ENCODE assay signal across 24 cellular contexts in the genomic region with DNA sequence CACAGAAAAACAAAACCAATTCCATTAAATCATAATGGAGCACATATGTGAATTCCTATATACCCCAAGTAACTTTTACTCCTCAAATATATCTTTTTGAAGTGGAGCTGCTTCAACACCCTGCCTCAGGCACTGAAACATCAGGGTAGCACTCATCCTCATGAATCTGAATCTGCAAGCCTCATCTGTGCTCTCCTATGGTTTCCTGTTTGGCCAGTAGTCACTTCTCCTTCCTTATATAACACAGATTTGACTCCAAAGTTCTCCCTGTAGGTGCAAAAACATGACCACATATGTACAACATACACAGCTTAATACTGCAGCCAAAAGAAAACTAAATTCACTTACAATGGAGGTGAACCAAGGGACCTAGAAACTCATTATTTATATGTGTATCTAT. TPM values are rescaled to one million over a fixed set of nuclear protein-coding genes. Genes with fewer than 3 reads are reported as not detected.
A peak's percentile ranks its signal among the peaks of the same experiment; 100 is the strongest.
DNase-seq lines count a peak whose midpoint lies in the region; ATAC-seq and TF ChIP-seq lines count a peak whose summit lies in the region.
"Had no signal": no experiment of that assay in that cellular context is flagged by ENCODE, and none has a peak within 500 bp of the region (broad histone marks: within the 10 kb centered on the region; RNA-seq: fewer than 3 reads in every experiment).

No MANE protein-coding gene starts in this region.

- peaks cover 9% of the 10 kb centered on the region; the same call in 1 of the 2 replicates for H3F3A ChIP-seq in DOHH2 (ENCODE audit: control insufficient read depth, insufficient read depth)
- H3F3A ChIP-seq in PC-9 (ENCODE audit: insufficient read depth, low read depth), result no peaks in the 10 kb centered on the region; the same call in 1 of the 2 replicates

- H3K27me3 ChIP-seq in DOHH2 (ENCODE audit: control insufficient read depth, low read length), result no peaks in the 10 kb centered on the region
- H3K27me3 ChIP-seq in naive thymus-derived CD4-positive, alpha-beta T cell (ENCODE audit: control insufficient read depth in 2 of 2, insufficient read depth in 2 of 2, low read length in 2 of 2), result no peaks in the 10 kb centered on the region
- H3K27me3 ChIP-seq in PC-9 (ENCODE audit: insufficient read depth, low read depth), result no peaks in the 10 kb centered on the region
- H3K27me3 ChIP-seq: esophagus squamous epithelium, left lung had no signal

- TF ChIP-seq CTCF in DOHH2 (IDR thresholded peaks at IDR 0.05; ENCODE audit: low read depth, low read length, poor library complexity, severe bottlenecking), result no peak
- TF ChIP-seq CTCF in PC-9 (conservative IDR thresholded peaks at IDR 0.05), result no peak

- H3K27me3 Mint-ChIP-seq in naive thymus-derived CD4-positive, alpha-beta T cell, result no peaks in the 10 kb centered on the region
- H3K27me3 Mint-ChIP-seq: activated CD8-positive, alpha-beta T cell treated with anti-CD3 and anti-CD28 coated beads for 36 hours; activated naive CD4-positive, alpha-beta T cell treated with anti-CD3 and anti-CD28 coated beads, Interleukin-2, amount 10 ng/mL, durations not matched to agents 7 days and 5 days; activated T-cell treated with anti-CD3 and anti-CD28 coated beads, Interleukin-2, amount 50 U/mL, for 24 hours had no signal

- ATAC-seq in naive thymus-derived CD4-positive, alpha-beta T cell, result peak; percentile 55
- ATAC-seq in SK-N-SH treated with all-trans-retinoic acid at 6 μM for 48 hours (no peak), HG02970 (IDR thresholded peaks at IDR 0.05; ENCODE audit: low FRiP score, unreplicated experiment) (no peak), HG03469 (IDR thresholded peaks at IDR 0.05; ENCODE audit: unreplicated experiment) (no peak)
- ATAC-seq: activated CD8-positive, alpha-beta T cell treated with anti-CD3 and anti-CD28 coated beads for 36 hours; left lung; stimulated activated naive CD8-positive, alpha-beta T cell treated with anti-CD3 and anti-CD28 coated beads, Interleukin-15, Interleukin-2, amounts not matched to agents 100 U/mL and 50 U/mL, for 24 hours had no signal

- CTCF ChIA-PET in naive thymus-derived CD4-positive, alpha-beta T cell (lab: Charles Lee), result no interaction called here
- CTCF ChIA-PET in PC-9 (lab: Charles Lee), result interaction anchor here (0.7 kb wide), 1 partner anchor 91 kb away, joined by 3 read pairs; no protein-coding TSS in a partner anchor

- peaks cover 99% of the 10 kb centered on the region for H3K79me2 ChIP-seq in DOHH2 (ENCODE audit: control insufficient read depth, low read length)
- H3K79me2 ChIP-seq in PC-9 (ENCODE audit: low read depth), result peaks cover 89% of the 10 kb centered on the region

- H3K4me1 ChIP-seq in DOHH2 (ENCODE audit: control insufficient read depth, low read length) (peaks cover 46% of the 10 kb centered on the region), PC-9 (replicated peaks; ENCODE audit: insufficient read depth) (no peaks in the 10 kb centered on the region)
- H3K4me1 ChIP-seq in naive thymus-derived CD4-positive, alpha-beta T cell (ENCODE audit: control insufficient read depth in 2 of 2, insufficient read depth in 2 of 2, low read length in 2 of 2), result peaks cover 0 to 6% of the 10 kb centered on the region in 2 donors
- H3K4me1 ChIP-seq: Caco-2 had no signal

- no TSS peak for BruUV-seq in PC-9 (replicated peaks; lab: Mats Ljungman, UMichigan)

- no peaks in the 10 kb centered on the region for H3K9me3 ChIP-seq in DOHH2 (ENCODE audit: control insufficient read depth, insufficient read depth, low read length)
- H3K9me3 ChIP-seq in naive thymus-derived CD4-positive, alpha-beta T cell (ENCODE audit: control insufficient read depth in 2 of 3, low read length in 3 of 3), result no peaks in the 10 kb centered on the region
- no peaks in the 10 kb centered on the region for H3K9me3 ChIP-seq in PC-9 (ENCODE audit: insufficient read depth, low read depth)
- H3K9me3 ChIP-seq: Caco-2, esophagus squamous epithelium, left lung had no signal

- H3K27ac ChIP-seq in DOHH2 (ENCODE audit: low read depth, low read length) (no peak overlapping the region), PC-9 (no peak overlapping the region)
- H3K27ac ChIP-seq in naive thymus-derived CD4-positive, alpha-beta T cell (ENCODE audit: low read depth, low read length), result no peak overlapping the region
- H3K27ac ChIP-seq: left lung had no signal

- peaks cover 7 to 24% (median 14%) of the 10 kb centered on the region in 5 donors for H3K36me3 Mint-ChIP-seq in naive thymus-derived CD4-positive, alpha-beta T cell

- no peaks in the 10 kb centered on the region for H3K9me2 ChIP-seq in DOHH2 (replicated peaks; ENCODE audit: control insufficient read depth, low read length)
- H3K9me2 ChIP-seq in PC-9 (ENCODE audit: insufficient read depth), result no peaks in the 10 kb centered on the region

- H3K36me3 ChIP-seq in DOHH2 (ENCODE audit: control insufficient read depth, low read length) (peaks cover 30% of the 10 kb centered on the region), PC-9 (ENCODE audit: low read depth) (peaks cover 14% of the 10 kb centered on the region; the same call in 1 of the 2 replicates)
- no peaks in the 10 kb centered on the region for H3K36me3 ChIP-seq in naive thymus-derived CD4-positive, alpha-beta T cell (ENCODE audit: control insufficient read depth in 2 of 3, insufficient read depth in 3 of 3, low read length in 3 of 3)
- H3K36me3 ChIP-seq: left lung had no signal

- POLR2A ChIA-PET in naive thymus-derived CD4-positive, alpha-beta T cell (lab: Charles Lee), result no interaction called here
- POLR2A ChIA-PET in PC-9 (lab: Charles Lee; ENCODE audit: unreplicated experiment), result interaction anchor here (0.5 kb wide), 1 partner anchor 31 kb away, joined by 4 read pairs; no protein-coding TSS in a partner anchor

- H2AFZ ChIP-seq in PC-9, result no peak overlapping the region

- no peaks in the 10 kb centered on the region for H3K9me3 Mint-ChIP-seq in naive thymus-derived CD4-positive, alpha-beta T cell
- H3K9me3 Mint-ChIP-seq: activated CD8-positive, alpha-beta T cell treated with anti-CD3 and anti-CD28 coated beads for 36 hours; activated naive CD4-positive, alpha-beta T cell treated with anti-CD3 and anti-CD28 coated beads, Interleukin-2, amount 10 ng/mL, durations not matched to agents 7 days and 5 days; activated T-cell treated with anti-CD3 and anti-CD28 coated beads, Interleukin-2, amount 50 U/mL, for 24 hours had no signal

- peak overlapping the region; percentile 27 for H3K4me2 ChIP-seq in DOHH2 (ENCODE audit: low read length)
- H3K4me2 ChIP-seq in PC-9, result no peak overlapping the region

- no peak overlapping the region for H3K4me3 Mint-ChIP-seq in naive thymus-derived CD4-positive, alpha-beta T cell
- H3K4me3 Mint-ChIP-seq: activated CD8-positive, alpha-beta T cell treated with anti-CD3 and anti-CD28 coated beads for 36 hours; activated naive CD4-positive, alpha-beta T cell treated with anti-CD3 and anti-CD28 coated beads, Interleukin-2, amount 10 ng/mL, durations not matched to agents 7 days and 5 days; activated T-cell treated with anti-CD3 and anti-CD28 coated beads, Interleukin-2, amount 50 U/mL, for 24 hours had no signal

- 0 out of 2 replicates have a peak, but pooled peaks cover 3% of the 10 kb centered on the region for H4K20me1 ChIP-seq in DOHH2 (ENCODE audit: control insufficient read depth, insufficient read depth, low read depth, low read length)
- H4K20me1 ChIP-seq in PC-9 (ENCODE audit: insufficient read depth), result peaks cover 49% of the 10 kb centered on the region

- peak overlapping the region in 1 of 9 donors; percentile 29 for H3K27ac Mint-ChIP-seq in naive thymus-derived CD4-positive, alpha-beta T cell
- H3K27ac Mint-ChIP-seq: activated CD8-positive, alpha-beta T cell treated with anti-CD3 and anti-CD28 coated beads for 36 hours; activated naive CD4-positive, alpha-beta T cell treated with anti-CD3 and anti-CD28 coated beads, Interleukin-2, amount 10 ng/mL, durations not matched to agents 7 days and 5 days; activated T-cell treated with anti-CD3 and anti-CD28 coated beads, Interleukin-2, amount 50 U/mL, for 24 hours had no signal

- DNase-seq in MV-4-11 (lab: John Stamatoyannopoulos, UW), result peak; percentile 80
- peak; percentile 44 for DNase-seq in SKM-1 treated with dmso at 0.1 percent for 144 hours (lab: John Stamatoyannopoulos, UW; ENCODE audit: unreplicated experiment)
- DNase-seq in naive thymus-derived CD4-positive, alpha-beta T cell, result no peak
- no peak for DNase-seq in PC-9
- DNase-seq: activated CD4-positive, CD25-positive, alpha-beta regulatory T cell; activated CD8-positive, alpha-beta T cell treated with anti-CD3 and anti-CD28 coated beads for 36 hours; activated naive CD4-positive, alpha-beta T cell treated with anti-CD3 and anti-CD28 coated beads, Interleukin-2, amount 10 ng/mL, durations not matched to agents 7 days and 5 days; activated T-cell treated with anti-CD3 and anti-CD28 coated beads, Interleukin-2, amount 50 U/mL, for 24 hours; aorta; Caco-2; central memory CD4-positive, alpha-beta T cell; effector memory CD4-positive, alpha-beta T cell; esophagus squamous epithelium; H7; left lung; NCI-H187; NCI-H345; stimulated activated naive CD8-positive, alpha-beta T cell treated with anti-CD3 and anti-CD28 coated beads, Interleukin-15, Interleukin-2, amounts not matched to agents 100 U/mL and 50 U/mL, for 24 hours; T-helper 2 cell; trophoblast cell had no signal

- intact Hi-C loops in naive thymus-derived CD4-positive, alpha-beta T cell (cut with micrococcal nuclease), result no loop called here
- intact Hi-C loops in PC-9 (cut with micrococcal nuclease; ENCODE audit: unreplicated experiment), result no loop called here

- H3K4me3 ChIP-seq in DOHH2 (ENCODE audit: low read length) (no peak overlapping the region), PC-9 (no peak overlapping the region)
- no peak overlapping the region for H3K4me3 ChIP-seq in naive thymus-derived CD4-positive, alpha-beta T cell (ENCODE audit: low read length)
- H3K4me3 ChIP-seq: esophagus squamous epithelium, left lung had no signal

- peaks cover 30 to 72% (median 60%) of the 10 kb centered on the region in 7 donors for H3K4me1 Mint-ChIP-seq in naive thymus-derived CD4-positive, alpha-beta T cell

TF ChIP-seq in SK-N-SH treated with all-trans-retinoic acid at 6 μM for 48 hours, 23 proteins besides CTCF, POLR2A, EP300 and RAD21 (continues in another document):
- TF ChIP-seq ISL1 (CRISPR knock-in tag; IDR thresholded peaks at IDR 0.05) (no peak), ZFP3 (CRISPR knock-in tag; IDR thresholded peaks at IDR 0.05) (no peak), SNAI2 (CRISPR knock-in tag; IDR thresholded peaks at IDR 0.05) (no peak), ZFP30 (CRISPR knock-in tag; IDR thresholded peaks at IDR 0.05) (no peak), CSDC2 (CRISPR knock-in tag; IDR thresholded peaks at IDR 0.05) (no peak)

RNA-seq across cellular contexts. Expression of gene TRIT1, which starts 7.2 kb away (rescaled TPM):
- total RNA-seq in naive thymus-derived CD4-positive, alpha-beta T cell, result 10 to 100 TPM; 12.4 to 21.7 (median 19.5) TPM
- 10 to 100 TPM in 1 of 2 donors, 1 to 10 TPM in 1; 8.2 to 14.5 TPM for polyA plus RNA-seq in naive thymus-derived CD4-positive, alpha-beta T cell
- total RNA-seq in PC-9 (2021), result 36.5 and 38.5 TPM in 2 replicates

RNA-seq across cellular contexts. Expression of gene MYCL, which starts 25.6 kb away (rescaled TPM):
- total RNA-seq in naive thymus-derived CD4-positive, alpha-beta T cell, result 1 to 10 TPM in 2 of 5 experiments, under 1 TPM in 2, not detected in 1; 0.30 to 8.1 (median 0.83) TPM
- polyA plus RNA-seq in naive thymus-derived CD4-positive, alpha-beta T cell, result under 1 TPM in 1 of 2 donors, not detected in 1; 0.05 TPM
- total RNA-seq in PC-9 (2021), result 3.8 and 6.2 TPM in 2 replicates

Comparison
In these comparisons a context has a peak if more than half of its experiments do, and no peak if none do; other contexts are left out.
1. DNase-seq: peak in MV-4-11 (single experiment) and SKM-1 treated with dmso at 0.1 percent for 144 hours (single experiment); none in naive thymus-derived CD4-positive, alpha-beta T cell (0 of 9) and PC-9 (0 of 2).